In genomic region chrX:49191033-49191871, GRCh38 we compare ENCODE assay signal across 8 cellular contexts. TPM values are rescaled to one million over a fixed set of nuclear protein-coding genes. Genes with fewer than 3 reads are reported as not detected.
A peak's percentile ranks its signal among the peaks of the same experiment; 100 is the strongest.
DNase-seq lines count a peak whose midpoint lies in the region; ATAC-seq and TF ChIP-seq lines count a peak whose summit lies in the region.

No MANE protein-coding gene starts in this region.

- DNase-seq in NCI-H2081 treated with DMSO at 0.1 percent for 48 hours (lab: John Stamatoyannopoulos, UW) (peak; percentile 98), UCSD-AML1 (lab: John Stamatoyannopoulos, UW; ENCODE audit: unreplicated experiment) (peak; percentile 85), brain pericyte (ENCODE audit: low read depth, low spot score) (peak; percentile 98)

- no peaks in the 10 kb centered on the region for H3K36me3 ChIP-seq in iPS-15b (ENCODE audit: control insufficient read depth, insufficient read depth, low read length)
- no peaks in the 10 kb centered on the region for H3K36me3 ChIP-seq in skeletal muscle satellite cell (ENCODE audit: insufficient read depth, low read length)

- ATAC-seq in GM18519 (IDR thresholded peaks at IDR 0.05; ENCODE audit: low FRiP score, unreplicated experiment) (peak; percentile 83), HG03045 (IDR thresholded peaks at IDR 0.05; ENCODE audit: unreplicated experiment) (peak; percentile 87)

- peak overlapping the region; percentile 83 for H3K27ac ChIP-seq in 22Rv1

- H3K9ac ChIP-seq in iPS-15b (ENCODE audit: low read depth, low read length), result peak overlapping the region; percentile 47
- H3K9ac ChIP-seq in skeletal muscle satellite cell (ENCODE audit: low read depth, low read length), result peak overlapping the region; percentile 80

- peak overlapping the region; percentile 85 for H3K4me2 ChIP-seq in skeletal muscle satellite cell (ENCODE audit: low read length)

- H3K4me3 ChIP-seq in iPS-15b (ENCODE audit: low read depth, low read length), result peak overlapping the region; percentile 53
- H3K4me3 ChIP-seq in skeletal muscle satellite cell (ENCODE audit: low read length), result peak overlapping the region; percentile 77

- no peaks in the 10 kb centered on the region for H3K9me3 ChIP-seq in iPS-15b (ENCODE audit: control insufficient read depth, insufficient read depth, low read length)
- H3K9me3 ChIP-seq in skeletal muscle satellite cell (replicated peaks; ENCODE audit: low read length), result no peaks in the 10 kb centered on the region

- TF ChIP-seq CTCF in 22Rv1 (IDR thresholded peaks at IDR 0.05), result no peak

- H3K27me3 ChIP-seq in iPS-15b (ENCODE audit: control insufficient read depth, insufficient read depth, low read length) (no peaks in the 10 kb centered on the region), skeletal muscle satellite cell (ENCODE audit: control insufficient read depth, insufficient read depth, low read length) (no peaks in the 10 kb centered on the region)

- H3K4me1 ChIP-seq in iPS-15b (ENCODE audit: control insufficient read depth, insufficient read depth, low read length) (no peaks in the 10 kb centered on the region), skeletal muscle satellite cell (ENCODE audit: control insufficient read depth, insufficient read depth, low read length) (peaks cover 5% of the 10 kb centered on the region)

RNA-seq across cellular contexts. Expression of gene PRICKLE3, which starts 5.1 kb away (rescaled TPM):
- total RNA-seq in skeletal muscle satellite cell (2012; rRNA removed), result 9.9 and 10.7 TPM in 2 replicates

RNA-seq across cellular contexts. Expression of gene SYP, which starts 8.7 kb away (rescaled TPM):
- under 0.01 and 0.25 TPM in 2 replicates for total RNA-seq in skeletal muscle satellite cell (2012; rRNA removed)

RNA-seq across cellular contexts. Expression of gene PLP2, which starts 19.6 kb away (rescaled TPM):
- total RNA-seq in skeletal muscle satellite cell (2012; rRNA removed), result 33.7 and 54.6 TPM in 2 replicates

RNA-seq across cellular contexts. Expression of gene MAGIX, which starts 28.7 kb away (rescaled TPM):
- total RNA-seq in skeletal muscle satellite cell (2012; rRNA removed), result 0.66 and 0.76 TPM in 2 replicates

RNA-seq across cellular contexts. Expression of gene CACNA1F, which starts 41.9 kb away (rescaled TPM):
- total RNA-seq in skeletal muscle satellite cell (2012; rRNA removed), result not detected in 2 replicates

Comparison
In these comparisons a context has a peak if more than half of its experiments do, and no peak if none do; other contexts are left out.
1. Peak in every context shown above with its lines: DNase-seq, ATAC-seq, H3K4me3 ChIP-seq and H3K27ac ChIP-seq.